In the genomic region with DNA sequence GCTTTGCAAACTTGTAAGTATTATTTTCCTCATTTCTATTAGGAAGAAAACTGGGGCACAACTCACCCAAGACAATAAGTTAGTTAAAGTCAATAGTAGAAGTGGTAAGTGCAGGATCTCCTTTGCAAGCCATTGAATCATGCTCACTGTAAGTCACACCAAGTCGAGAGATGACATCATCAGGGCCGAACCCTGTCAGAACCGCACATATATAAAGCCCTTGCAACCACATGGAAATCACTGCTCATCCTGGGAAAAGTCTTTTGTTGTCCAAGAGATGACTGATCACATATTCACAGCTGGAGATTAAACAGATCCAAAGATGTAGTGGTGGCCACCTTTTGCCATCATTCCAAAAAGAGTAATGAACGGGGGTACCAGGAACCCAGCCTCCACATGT, we compare ENCODE assay signal across 26 cellular contexts.
DNase-seq lines count a peak whose midpoint lies in the region; ATAC-seq and TF ChIP-seq lines count a peak whose summit lies in the region.
"Had no signal": no experiment of that assay in that cellular context is flagged by ENCODE, and none has a peak within 500 bp of the region (broad histone marks: within the 10 kb centered on the region; RNA-seq: fewer than 3 reads in every experiment).

No MANE protein-coding gene starts in this region.

- TF ChIP-seq CTCF in LNCaP clone FGC (IDR thresholded peaks at IDR 0.05; ENCODE audit: control insufficient read depth, extremely low read depth, insufficient read depth) (no peak), astrocyte of the spinal cord (IDR thresholded peaks at IDR 0.05; ENCODE audit: low read depth, low read length) (no peak)

- no peak for ATAC-seq in GM19324 (IDR thresholded peaks at IDR 0.05; ENCODE audit: low FRiP score, unreplicated experiment)
- ATAC-seq: activated T-cell treated with anti-CD3 and anti-CD28 coated beads, Interleukin-2, amount 50 U/mL, for 72 hours; CD8-positive, alpha-beta T cell; GM12878; lower lobe of right lung; pancreas; right cardiac atrium; SK-N-SH treated with all-trans-retinoic acid at 6 μM for 48 hours had no signal

- peak; percentile 24 for DNase-seq in GM03348 (ENCODE audit: low spot score)
- peak; percentile 38 for DNase-seq in LNCaP clone FGC (ENCODE audit: low read depth)
- DNase-seq in astrocyte of the spinal cord (ENCODE audit: low read depth, low spot score): peak; percentile 38
- DNase-seq in myocyte (ENCODE audit: low read depth): peak; percentile 45
- DNase-seq in stimulated activated CD4-positive, alpha-beta T cell treated with anti-CD3 and anti-CD28 coated beads, Interleukin-1b, Interleukin-23, amount 100 ng/mL, for 48 hours: no peak
- DNase-seq in stimulated activated CD4-positive, alpha-beta T cell treated with anti-CD3 and anti-CD28 coated beads, Interleukin-4, amount 100 ng/mL, for 4 hours: no peak
- DNase-seq: activated CD4-positive, alpha-beta T cell treated with anti-CD3 and anti-CD28 coated beads, Interleukin-2, amount 10 ng/mL, durations not matched to agents 24 days and 14 days; activated naive CD4-positive, alpha-beta T cell treated with anti-CD3 and anti-CD28 coated beads for 36 hours; activated T-cell treated with anti-CD3 and anti-CD28 coated beads, Interleukin-2, amount 50 U/mL, for 72 hours; amygdala; CD8-positive, alpha-beta T cell; esophagus squamous epithelium; H7; head of caudate nucleus; kidney glomerular epithelial cell; lower lobe of right lung; NCI-H1048; NCI-H2171; NCI-H82; pancreas; right cardiac atrium; T-helper 2 cell; trophoblast cell had no signal

- H3K4me3 ChIP-seq in LNCaP clone FGC (ENCODE audit: low read depth, low read length) (no peak overlapping the region), astrocyte of the spinal cord (ENCODE audit: low read depth, low read length) (no peak overlapping the region)
- H3K4me3 ChIP-seq: esophagus squamous epithelium, GM12878, lower lobe of right lung, pancreas had no signal

- in situ Hi-C loops in astrocyte of the spinal cord (cut with HindIII; ENCODE audit: low sequenced_read_pairs): no loop called here

Comparison
In these comparisons a context has a peak if more than half of its experiments do, and no peak if none do; other contexts are left out.
1. DNase-seq: peak in GM03348 (single experiment), LNCaP clone FGC (single experiment), astrocyte of the spinal cord (single experiment) and myocyte (single experiment); none in stimulated activated CD4-positive, alpha-beta T cell treated with anti-CD3 and anti-CD28 coated beads, Interleukin-1b, Interleukin-23, amount 100 ng/mL, for 48 hours (single experiment) and stimulated activated CD4-positive, alpha-beta T cell treated with anti-CD3 and anti-CD28 coated beads, Interleukin-4, amount 100 ng/mL, for 4 hours (0 of 2).